In the genomic region with DNA sequence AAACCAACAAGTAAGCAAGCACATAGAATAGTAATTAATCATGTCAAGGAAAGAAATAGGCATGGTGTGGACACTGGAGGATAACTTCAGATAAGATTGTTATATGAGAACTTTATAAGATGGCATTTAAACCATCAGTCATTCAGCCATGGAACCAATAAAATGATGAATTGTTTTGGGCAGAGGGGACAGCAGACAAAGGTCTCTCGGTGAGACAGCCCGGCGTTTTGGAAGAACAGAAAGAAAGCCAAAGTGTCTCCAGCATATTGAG, we compare ENCODE assay signal across 8 cellular contexts. TPM values are rescaled to one million over a fixed set of nuclear protein-coding genes. Genes with fewer than 3 reads are reported as not detected.
DNase-seq lines count a peak whose midpoint lies in the region; ATAC-seq and TF ChIP-seq lines count a peak whose summit lies in the region.

No MANE protein-coding gene starts in this region.

- H3K9me3 ChIP-seq in HAP-1 = no peaks in the 10 kb centered on the region
- no peaks in the 10 kb centered on the region for H3K9me3 ChIP-seq in gastroesophageal sphincter
- no peaks in the 10 kb centered on the region for H3K9me3 ChIP-seq in skeletal muscle tissue (ENCODE audit: control insufficient read depth in 3 of 3, low read length in 3 of 3)

- ATAC-seq in gastroesophageal sphincter (no peak), GM19397 (IDR thresholded peaks at IDR 0.05; ENCODE audit: unreplicated experiment) (no peak), HG02798 (IDR thresholded peaks at IDR 0.05; ENCODE audit: poor library complexity, unreplicated experiment) (no peak)

- H3K27me3 ChIP-seq in HAP-1 (ENCODE audit: low read depth) (no peaks in the 10 kb centered on the region), gastroesophageal sphincter (no peaks in the 10 kb centered on the region), skeletal muscle tissue (ENCODE audit: control insufficient read depth in 3 of 3, insufficient read depth in 3 of 3, low read length in 3 of 3) (no peaks in the 10 kb centered on the region)

- 14 to 31% methylated on average over 3 of the region's 3 CpGs for WGBS in gastroesophageal sphincter (ENCODE audit: low coverage in 1 of 2), 2 donors

- DNase-seq in HAP-1 (ENCODE audit: low spot score in 2 of 2) = no peak
- no peak for DNase-seq in stimulated activated CD4-positive, alpha-beta T cell treated with anti-CD3 and anti-CD28 coated beads, Interleukin-1b, Interleukin-23, amount 100 ng/mL, for 48 hours
- DNase-seq in hippocampal formation (lab: John Stamatoyannopoulos, UW) = no peak

- H3K4me3 ChIP-seq in HAP-1 = peak overlapping the region; percentile 55
- H3K4me3 ChIP-seq in WI38 (ENCODE audit: low read depth, low read length) = peak overlapping the region; percentile 84
- H3K4me3 ChIP-seq in gastroesophageal sphincter = peak overlapping the region; percentile 77 to 92
- peak overlapping the region; percentile 66 to 75 (median 74) for H3K4me3 ChIP-seq in skeletal muscle tissue (ENCODE audit: low read length in 3 of 3)

- TF ChIP-seq CTCF in WI38 (IDR thresholded peaks at IDR 0.05; ENCODE audit: low read depth, low read length) (no peak), gastroesophageal sphincter (IDR thresholded peaks at IDR 0.05) (no peak)

- no peak for TF ChIP-seq POLR2A in gastroesophageal sphincter (IDR thresholded peaks at IDR 0.05)

- in situ Hi-C loops in HAP-1 (cut with MboI; ENCODE audit: low sequenced_read_pairs) = no loop called here

- no peaks in the 10 kb centered on the region for H3K36me3 ChIP-seq in HAP-1 (replicated peaks)
- H3K36me3 ChIP-seq in gastroesophageal sphincter = no peaks in the 10 kb centered on the region
- no peaks in the 10 kb centered on the region for H3K36me3 ChIP-seq in skeletal muscle tissue (ENCODE audit: control insufficient read depth in 3 of 3, insufficient read depth in 3 of 3, low read length in 3 of 3)

- H3K9ac ChIP-seq in skeletal muscle tissue (ENCODE audit: low read depth in 1 of 3, low read length in 3 of 3) = peak overlapping the region; percentile 37 to 86 (median 76)

- H3K27ac ChIP-seq in gastroesophageal sphincter (peak overlapping the region; percentile 92 to 100 (median 99)), skeletal muscle tissue (ENCODE audit: low read depth, low read length) (peak overlapping the region; percentile 98)

- H3K4me1 ChIP-seq in HAP-1 = peaks cover 28% of the 10 kb centered on the region
- H3K4me1 ChIP-seq in gastroesophageal sphincter = peaks cover 0 to 64% (median 0%) of the 10 kb centered on the region in 3 donors
- peaks cover 6 to 19% (median 15%) of the 10 kb centered on the region in 3 donors for H3K4me1 ChIP-seq in skeletal muscle tissue (ENCODE audit: control insufficient read depth in 3 of 3, insufficient read depth in 3 of 3, low read length in 3 of 3)

- TF ChIP-seq EP300 in gastroesophageal sphincter (IDR thresholded peaks at IDR 0.05) = no peak

RNA-seq across cellular contexts. Expression of a gene that starts 0.8 kb away (rescaled TPM):
- total RNA-seq in gastroesophageal sphincter (10 to 100 TPM; 18.9 to 59.3 (median 38.2) TPM), skeletal muscle tissue (22.4 TPM)
